Comparison of ENCODE assay signal across 13 cellular contexts in genomic region chr2:232473467-232473890, GRCh38. TPM values are rescaled to one million over a fixed set of nuclear protein-coding genes. Genes with fewer than 3 reads are reported as not detected.
DNase-seq lines count a peak whose midpoint lies in the region; ATAC-seq, FAIRE-seq and TF ChIP-seq lines count a peak whose summit lies in the region.
"Had no signal": no experiment of that assay in that cellular context is flagged by ENCODE, and none has a peak within 500 bp of the region (broad histone marks: within the 10 kb centered on the region; RNA-seq: fewer than 3 reads in every experiment).

No MANE protein-coding gene starts in this region.

- H3K27ac ChIP-seq in small intestine (ENCODE audit: low read depth in 1 of 2, low read length in 1 of 2) (no peak overlapping the region), MM.1S (ENCODE audit: low read length) (no peak overlapping the region)
- H3K27ac ChIP-seq: neutrophil, tibial nerve had no signal

- H3K9me3 ChIP-seq in small intestine (ENCODE audit: control insufficient read depth, low read depth) (no peaks in the 10 kb centered on the region), MM.1S (replicated peaks; ENCODE audit: insufficient read depth, low read length) (no peaks in the 10 kb centered on the region)
- H3K9me3 ChIP-seq: neutrophil had no signal

- no peaks in the 10 kb centered on the region for H3K79me2 ChIP-seq in MM.1S (ENCODE audit: low read length)

- peaks cover 6% of the 10 kb centered on the region for H3K36me3 Mint-ChIP-seq in activated naive CD8-positive, alpha-beta T cell treated with anti-CD3 and anti-CD28 coated beads for 36 hours

- peaks cover 39% of the 10 kb centered on the region for H3K27me3 Mint-ChIP-seq in activated naive CD8-positive, alpha-beta T cell treated with anti-CD3 and anti-CD28 coated beads for 36 hours

- ATAC-seq in GM18505 (IDR thresholded peaks at IDR 0.05; ENCODE audit: unreplicated experiment): no peak
- ATAC-seq: effector memory CD8-positive, alpha-beta T cell had no signal

- no peak overlapping the region for H3K27ac Mint-ChIP-seq in activated naive CD8-positive, alpha-beta T cell treated with anti-CD3 and anti-CD28 coated beads for 36 hours
- H3K27ac Mint-ChIP-seq: effector memory CD8-positive, alpha-beta T cell had no signal

- no peaks in the 10 kb centered on the region for H3K9me2 ChIP-seq in MM.1S (replicated peaks; ENCODE audit: insufficient read depth, low read length)

- 28 to 32% (median 28%) methylated on average over 6 of the region's 6 CpGs for WGBS in small intestine, 3 donors

- no peaks in the 10 kb centered on the region for H3K4me1 Mint-ChIP-seq in activated naive CD8-positive, alpha-beta T cell treated with anti-CD3 and anti-CD28 coated beads for 36 hours

- no peak for FAIRE-seq in small intestine (lab: Jason Lieb, UNC)
- FAIRE-seq: TTC549 had no signal

- no peaks in the 10 kb centered on the region for H3F3A ChIP-seq in MM.1S (ENCODE audit: insufficient read depth, low read length)

- no peak overlapping the region for H3K9ac ChIP-seq in MM.1S (ENCODE audit: low read length)

- H3K4me1 ChIP-seq in small intestine (ENCODE audit: control insufficient read depth in 2 of 2, insufficient read depth in 1 of 2, low read depth in 1 of 2, low read length in 1 of 2) (no peaks in the 10 kb centered on the region), MM.1S (ENCODE audit: low read length) (no peaks in the 10 kb centered on the region)
- H3K4me1 ChIP-seq: tibial nerve had no signal

- H3K9me3 Mint-ChIP-seq in activated naive CD8-positive, alpha-beta T cell treated with anti-CD3 and anti-CD28 coated beads for 36 hours: peaks cover 8% of the 10 kb centered on the region

- H3K4me3 Mint-ChIP-seq in activated naive CD8-positive, alpha-beta T cell treated with anti-CD3 and anti-CD28 coated beads for 36 hours: no peak overlapping the region
- H3K4me3 Mint-ChIP-seq: effector memory CD8-positive, alpha-beta T cell had no signal

- H3K27me3 ChIP-seq in small intestine (ENCODE audit: control insufficient read depth in 2 of 2, insufficient read depth in 2 of 2, low read length in 2 of 2) (peaks cover 0 to 4% of the 10 kb centered on the region in 2 donors), MM.1S (replicated peaks; ENCODE audit: insufficient read depth, low read length) (no peaks in the 10 kb centered on the region)

- H3K36me3 ChIP-seq in small intestine (ENCODE audit: control insufficient read depth in 2 of 2, insufficient read depth in 2 of 2, low read length in 2 of 2) (no peaks in the 10 kb centered on the region), MM.1S (replicated peaks; ENCODE audit: insufficient read depth, low read length) (no peaks in the 10 kb centered on the region)
- H3K36me3 ChIP-seq: neutrophil, tibial nerve had no signal

- DNase-seq in activated CD8-positive, alpha-beta memory T cell treated with anti-CD3 and anti-CD28 coated beads, Interleukin-2, amount 50 U/mL, for 48 hours: peak; percentile 26
- DNase-seq in activated CD8-positive, alpha-beta memory T cell treated with anti-CD3 and anti-CD28 coated beads, Interleukin-2, amount 50 U/mL, for 4 hours: no peak
- DNase-seq in NCI-H510A (lab: John Stamatoyannopoulos, UW) (peak; percentile 97), dermis blood vessel endothelial cell (peak; percentile 34), small intestine (peak; percentile 27), MM.1S (no peak)
- DNase-seq in activated naive CD8-positive, alpha-beta T cell treated with anti-CD3 and anti-CD28 coated beads for 36 hours: no peak
- DNase-seq: effector memory CD8-positive, alpha-beta T cell had no signal

- TF ChIP-seq POLR2A in GM18505 (IDR thresholded peaks at IDR 0.05; ENCODE audit: borderline replicate concordance, extremely low read depth, insufficient read depth, insufficient read length): no peak

- no peak overlapping the region for H3K4me2 ChIP-seq in MM.1S (ENCODE audit: low read depth, low read length)

- TF ChIP-seq CTCF in MM.1S (IDR thresholded peaks at IDR 0.05; ENCODE audit: low read length): no peak

- no peak overlapping the region for H2AFZ ChIP-seq in MM.1S (ENCODE audit: low read length)

- no peaks in the 10 kb centered on the region for H4K20me1 ChIP-seq in MM.1S (ENCODE audit: insufficient read depth, low read length)

- no peak overlapping the region for H3K4me3 ChIP-seq in small intestine (ENCODE audit: low read depth in 1 of 2, low read length in 2 of 2)
- no peak overlapping the region for H3K4me3 ChIP-seq in MM.1S (ENCODE audit: low read length)
- H3K4me3 ChIP-seq: tibial nerve had no signal

RNA-seq across cellular contexts. Expression of gene ECEL1, which starts 14.2 kb away (rescaled TPM):
- total RNA-seq in dermis blood vessel endothelial cell: not detected in 2 replicates
- 1 to 10 TPM in 1 of 3 donors, not detected in 2; 1.7 TPM for polyA plus RNA-seq in small intestine
- under 1 TPM; 0.12 to 0.14 TPM for total RNA-seq in activated naive CD8-positive, alpha-beta T cell treated with anti-CD3 and anti-CD28 coated beads for 36 hours
- polyA plus RNA-seq: AG04450 had no signal

RNA-seq across cellular contexts. Expression of gene ALPI, which starts 17.5 kb away (rescaled TPM):
- total RNA-seq in dermis blood vessel endothelial cell: not detected in 2 replicates
- polyA plus RNA-seq in small intestine: 100 to 1,000 TPM in 2 of 3 donors, 10 to 100 TPM in 1; 37.7 to 261 (median 204) TPM
- not detected for total RNA-seq in activated naive CD8-positive, alpha-beta T cell treated with anti-CD3 and anti-CD28 coated beads for 36 hours
- total RNA-seq: tibial nerve had no signal
- polyA plus RNA-seq: AG04450 had no signal

RNA-seq across cellular contexts. Expression of gene PRSS56, which starts 46.7 kb away (rescaled TPM):
- total RNA-seq in dermis blood vessel endothelial cell: not detected in 2 replicates
- polyA plus RNA-seq in small intestine: not detected
- total RNA-seq in activated naive CD8-positive, alpha-beta T cell treated with anti-CD3 and anti-CD28 coated beads for 36 hours: not detected
- total RNA-seq: tibial nerve had no signal
- polyA plus RNA-seq: AG04450 had no signal

RNA-seq across cellular contexts. Expression of gene CHRND, which starts 52.5 kb away (rescaled TPM):
- total RNA-seq in dermis blood vessel endothelial cell: not detected in 2 replicates
- polyA plus RNA-seq in small intestine: not detected
- not detected for total RNA-seq in activated naive CD8-positive, alpha-beta T cell treated with anti-CD3 and anti-CD28 coated beads for 36 hours
- total RNA-seq: tibial nerve had no signal
- polyA plus RNA-seq: AG04450 had no signal

Comparison
In these comparisons a context has a peak if more than half of its experiments do, and no peak if none do; other contexts are left out.
1. DNase-seq: peak in activated CD8-positive, alpha-beta memory T cell treated with anti-CD3 and anti-CD28 coated beads, Interleukin-2, amount 50 U/mL, for 48 hours (single experiment), NCI-H510A (single experiment), dermis blood vessel endothelial cell (single experiment) and small intestine (single experiment); none in activated CD8-positive, alpha-beta memory T cell treated with anti-CD3 and anti-CD28 coated beads, Interleukin-2, amount 50 U/mL, for 4 hours (single experiment), activated naive CD8-positive, alpha-beta T cell treated with anti-CD3 and anti-CD28 coated beads for 36 hours (single experiment) and MM.1S (single experiment).